ENCODE assay signal across 8 cellular contexts in the genomic region with DNA sequence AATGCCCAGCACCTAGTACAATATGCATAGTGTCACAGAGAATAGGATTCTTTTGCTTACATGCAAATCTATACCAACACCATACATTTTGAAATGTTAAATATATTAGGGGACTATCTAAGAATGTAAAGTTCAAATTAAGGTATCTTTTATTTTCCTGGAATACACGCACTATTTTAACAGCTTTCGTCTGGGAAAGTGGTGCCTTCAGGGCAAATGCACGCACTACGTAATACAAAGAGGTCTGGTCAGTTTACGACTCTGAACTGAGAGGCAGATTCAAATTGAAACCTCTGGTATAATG. TPM values are rescaled to one million over a fixed set of nuclear protein-coding genes. Genes with fewer than 3 reads are reported as not detected.
DNase-seq lines count a peak whose midpoint lies in the region; ATAC-seq, FAIRE-seq and TF ChIP-seq lines count a peak whose summit lies in the region.

No MANE protein-coding gene starts in this region.

- H3K9me3 Mint-ChIP-seq in CD8-positive, alpha-beta T cell, result no peaks in the 10 kb centered on the region

- no peak overlapping the region for H2AFZ ChIP-seq in endothelial cell of umbilical vein (ENCODE audit: low read depth, low read length)

- H3K4me1 ChIP-seq in CD8-positive, alpha-beta T cell (ENCODE audit: insufficient read depth, low read length), result peaks cover 43% of the 10 kb centered on the region
- H3K4me1 ChIP-seq in endothelial cell of umbilical vein (ENCODE audit: control insufficient read depth, extremely low read depth, insufficient read depth, low read length) (peaks cover 38% of the 10 kb centered on the region), ovary (ENCODE audit: insufficient read depth) (peaks cover 4% of the 10 kb centered on the region)

- no peaks in the 10 kb centered on the region for H3K9me3 ChIP-seq in CD8-positive, alpha-beta T cell (ENCODE audit: low read length)
- H3K9me3 ChIP-seq in KOPT-K1 (ENCODE audit: insufficient read depth, low read length, poor library complexity, severe bottlenecking) (no peaks in the 10 kb centered on the region), endothelial cell of umbilical vein (replicated peaks; ENCODE audit: control insufficient read depth, insufficient read depth, low read length) (no peaks in the 10 kb centered on the region), ovary (no peaks in the 10 kb centered on the region)

- H3K27ac Mint-ChIP-seq in CD8-positive, alpha-beta T cell, result no peak overlapping the region

- no peak for TF ChIP-seq EP300 in ovary (IDR thresholded peaks at IDR 0.05)

- H3K36me3 Mint-ChIP-seq in CD8-positive, alpha-beta T cell, result peaks cover 29% of the 10 kb centered on the region

- peak overlapping the region; percentile 98 for H3K27ac ChIP-seq in CD8-positive, alpha-beta T cell (ENCODE audit: low read depth, low read length)
- peak overlapping the region; percentile 98 for H3K27ac ChIP-seq in KOPT-K1 (ENCODE audit: low read depth, low read length, poor library complexity, severe bottlenecking)
- peak overlapping the region; percentile 100 for H3K27ac ChIP-seq in endothelial cell of umbilical vein (ENCODE audit: insufficient read depth, low read depth, low read length)
- peak overlapping the region; percentile 84 to 93 for H3K27ac ChIP-seq in ovary

- H3K27me3 ChIP-seq in CD8-positive, alpha-beta T cell (ENCODE audit: insufficient read depth, low read length), result no peaks in the 10 kb centered on the region
- H3K27me3 ChIP-seq in endothelial cell of umbilical vein (ENCODE audit: control insufficient read depth in 2 of 2, insufficient read depth in 2 of 2, low read length in 2 of 2) (no peaks in the 10 kb centered on the region), ovary (no peaks in the 10 kb centered on the region)

- WGBS in ovary, 3 donors, result 0 to 1% (median 0%) methylated on average over 5 of the region's 5 CpGs

- intact Hi-C loops in CD8-positive, alpha-beta T cell (cut with DNase I, micrococcal nuclease), result loop anchor here (2.0 to 10.0 kb wide), 7 partner anchors 134 to 763 kb away; a partner anchor contains a TSS
- intact Hi-C loops in endothelial cell of umbilical vein (cut with micrococcal nuclease), result loop anchor here (2.0 kb wide), 1 partner anchor 67 kb away; a partner anchor contains a TSS
- intact Hi-C loops in ovary (cut with DNase I), result loop anchor here in 1 of 4 donors (2.0 kb wide), 1 partner anchor 27 kb away; a partner anchor contains a TSS

- no peak for TF ChIP-seq CTCF in CD8-positive, alpha-beta T cell (IDR thresholded peaks at IDR 0.05)
- TF ChIP-seq CTCF in endothelial cell of umbilical vein (IDR thresholded peaks at IDR 0.05; ENCODE audit: extremely low read depth in 1 of 2, insufficient read depth in 1 of 2, low read depth in 1 of 2, low read length in 2 of 2) (no peak), ovary (IDR thresholded peaks at IDR 0.05) (no peak)

- no peaks in the 10 kb centered on the region for H3K9me1 ChIP-seq in endothelial cell of umbilical vein (replicated peaks; ENCODE audit: control insufficient read depth, extremely low read depth, insufficient read depth, low read length)

- peaks cover 3% of the 10 kb centered on the region for H3K36me3 ChIP-seq in CD8-positive, alpha-beta T cell (ENCODE audit: insufficient read depth, low read length)
- H3K36me3 ChIP-seq in KOPT-K1 (ENCODE audit: insufficient read depth, low read length) (peaks cover 55% of the 10 kb centered on the region), endothelial cell of umbilical vein (ENCODE audit: control insufficient read depth in 2 of 2, extremely low read depth in 1 of 2, insufficient read depth in 2 of 2, low read length in 2 of 2) (peaks cover 0 to 2% of the 10 kb centered on the region in 2 experiments), ovary (no peaks in the 10 kb centered on the region)

- ATAC-seq in CD8-positive, alpha-beta T cell, result no peak
- ATAC-seq in GM21786 (IDR thresholded peaks at IDR 0.05; ENCODE audit: unreplicated experiment), result no peak

- peaks cover 95% of the 10 kb centered on the region for H3K79me2 ChIP-seq in endothelial cell of umbilical vein (ENCODE audit: control insufficient read depth, insufficient read depth, low read length)

- CTCF ChIA-PET in CD8-positive, alpha-beta T cell (lab: Charles Lee), result interaction anchor here (0.9 to 1.8 kb wide), 5 partner anchors 10 to 69 kb away, joined by 4 to 14 read pairs (median 5); a partner anchor contains a TSS
- CTCF ChIA-PET in endothelial cell of umbilical vein (lab: Charles Lee), result interaction anchor here (0.8 to 4.4 kb wide), 8 partner anchors 10 to 629 kb away, joined by 3 to 70 read pairs (median 3); a partner anchor contains a TSS

- peak overlapping the region; percentile 85 for H3K4me2 ChIP-seq in endothelial cell of umbilical vein (ENCODE audit: insufficient read depth, low read length)

- BruUV-seq in endothelial cell of umbilical vein (replicated peaks; lab: Mats Ljungman, UMichigan), result no TSS peak

- no peak for FAIRE-seq in endothelial cell of umbilical vein (lab: Jason Lieb, UNC)

- dilution Hi-C loops in endothelial cell of umbilical vein (cut with MboI; ENCODE audit: extremely low pct_ligation_motif_present, low sequenced_read_pairs), result no loop called here

- H3K4me1 Mint-ChIP-seq in CD8-positive, alpha-beta T cell (ENCODE audit: low read depth), result peaks cover 48% of the 10 kb centered on the region

- H3K4me3 ChIP-seq in CD8-positive, alpha-beta T cell (ENCODE audit: low read depth, low read length), result peak overlapping the region; percentile 88
- H3K4me3 ChIP-seq in endothelial cell of umbilical vein (replicated peaks in 1 of 3; ENCODE audit: insufficient read depth in 1 of 3, low read depth in 1 of 3, low read length in 3 of 3), result peak overlapping the region; percentile 43 to 100 (median 95)
- peak overlapping the region; percentile 60 for H3K4me3 ChIP-seq in ovary

- DNase-seq in CD8-positive, alpha-beta T cell, result no peak
- DNase-seq in endothelial cell of umbilical vein (ENCODE audit: low read depth, low spot score), result no peak
- no peak for DNase-seq in ovary
- DNase-seq in activated naive CD4-positive, alpha-beta T cell (lab: John Stamatoyannopoulos, UW), result no peak
- no peak for DNase-seq in NCI-H2029 (lab: John Stamatoyannopoulos, UW)
- no peak for DNase-seq in amniotic stem cell (lab: John Stamatoyannopoulos, UW)

- TF ChIP-seq POLR2A in endothelial cell of umbilical vein (IDR thresholded peaks at IDR 0.05; ENCODE audit: low read depth, low read length) (no peak), ovary (IDR thresholded peaks at IDR 0.05) (no peak)

- H3K9ac ChIP-seq in endothelial cell of umbilical vein (replicated peaks; ENCODE audit: extremely low read depth, insufficient read depth, low read length), result peak overlapping the region; percentile 100

- H4K20me1 ChIP-seq in endothelial cell of umbilical vein (replicated peaks; ENCODE audit: control insufficient read depth, extremely low read depth, insufficient read depth, low read length), result peaks cover 10% of the 10 kb centered on the region

- no peak overlapping the region for H3K4me3 Mint-ChIP-seq in CD8-positive, alpha-beta T cell

- POLR2A ChIA-PET in CD8-positive, alpha-beta T cell (lab: Charles Lee), result interaction anchor here (0.8 to 5.4 kb wide), 12 partner anchors 9 to 672 kb away, joined by 3 to 148 read pairs (median 6); a partner anchor contains a TSS
- POLR2A ChIA-PET in endothelial cell of umbilical vein (lab: Charles Lee), result interaction anchor here (0.5 to 4.7 kb wide), 5 partner anchors 27 to 136 kb away, joined by 4 to 122 read pairs (median 6); a partner anchor contains a TSS

- no peaks in the 10 kb centered on the region for H3K27me3 Mint-ChIP-seq in CD8-positive, alpha-beta T cell (ENCODE audit: low read depth)

TF ChIP-seq in endothelial cell of umbilical vein, 7 proteins besides CTCF, POLR2A, EP300 and RAD21:
- TF ChIP-seq JUN (IDR thresholded peaks at IDR 0.05; ENCODE audit: borderline replicate concordance, insufficient read depth, insufficient read length, low read depth) (no peak), GATA2 (IDR thresholded peaks at IDR 0.05; ENCODE audit: insufficient read depth, insufficient read length, low read depth, low read length) (no peak), EZH2 (IDR thresholded peaks at IDR 0.05; ENCODE audit: borderline replicate concordance, low read depth, low read length, severe bottlenecking) (no peak), MYC (IDR thresholded peaks at IDR 0.05; ENCODE audit: low read depth, low read length) (no peak), POLR2AphosphoS5 (IDR thresholded peaks at IDR 0.05; ENCODE audit: insufficient read depth, low read depth, low read length) (no peak), FOS (IDR thresholded peaks at IDR 0.05; ENCODE audit: borderline replicate concordance, insufficient read depth, low read length) (no peak)
- TF ChIP-seq, protein P1, sequence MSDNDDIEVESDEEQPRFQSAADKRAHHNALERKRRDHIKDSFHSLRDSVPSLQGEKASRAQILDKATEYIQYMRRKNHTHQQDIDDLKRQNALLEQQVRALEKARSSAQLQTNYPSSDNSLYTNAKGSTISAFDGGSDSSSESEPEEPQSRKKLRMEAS (IDR thresholded peaks at IDR 0.05; ENCODE audit: insufficient read depth, insufficient read length), result no peak

RNA-seq across cellular contexts. Expression of a gene that starts 0.9 kb away (rescaled TPM):
- 100 to 1,000 TPM; 212 to 217 TPM for total RNA-seq in CD8-positive, alpha-beta T cell
- total RNA-seq in endothelial cell of umbilical vein (163 and 166 TPM in 2 replicates), ovary (100 to 1,000 TPM in 5 of 7 donors, 10 to 100 TPM in 2; 95.6 to 169 (median 149) TPM)
- polyA plus RNA-seq in endothelial cell of umbilical vein (112 and 124 TPM in 2 replicates), ovary (100 to 1,000 TPM in 1 of 2 donors, 10 to 100 TPM in 1; 78.8 to 106 TPM)
- polyA plus RNA-seq in endothelial cell of umbilical vein (2011; cell fraction: cytosol; rRNA removed), result 71.6 and 78.3 TPM in 2 replicates
- polyA plus RNA-seq in endothelial cell of umbilical vein (2011; cell fraction: nucleus; rRNA removed), result 270 and 402 TPM in 2 replicates
- polyA plus RNA-seq in endothelial cell of umbilical vein (2012), result 74.7 and 115 TPM in 2 replicates
- polyA minus RNA-seq in endothelial cell of umbilical vein, result 175 and 196 TPM in 2 replicates
- 130 TPM for polyA minus RNA-seq in endothelial cell of umbilical vein (2011; cell fraction: cytosol; rRNA and poly(A)+ RNA removed)
- polyA minus RNA-seq in endothelial cell of umbilical vein (2011; cell fraction: nucleus; rRNA and poly(A)+ RNA removed), result 280 and 344 TPM in 2 replicates

RNA-seq across cellular contexts. Expression of a gene that starts 26.8 kb away (rescaled TPM):
- total RNA-seq in CD8-positive, alpha-beta T cell, result 10 to 100 TPM; 13.3 to 13.4 TPM
- 122 and 136 TPM in 2 replicates for total RNA-seq in endothelial cell of umbilical vein
- polyA plus RNA-seq in endothelial cell of umbilical vein, result 20.1 and 30.4 TPM in 2 replicates
- 44.1 and 50.8 TPM in 2 replicates for polyA plus RNA-seq in endothelial cell of umbilical vein (2011; cell fraction: cytosol; rRNA removed)
- polyA plus RNA-seq in endothelial cell of umbilical vein (2011; cell fraction: nucleus; rRNA removed), result 39.8 and 53.7 TPM in 2 replicates
- 145 and 153 TPM in 2 replicates for polyA plus RNA-seq in endothelial cell of umbilical vein (2012)
- 71.8 and 78.2 TPM in 2 replicates for polyA minus RNA-seq in endothelial cell of umbilical vein
- polyA minus RNA-seq in endothelial cell of umbilical vein (2011; cell fraction: cytosol; rRNA and poly(A)+ RNA removed), result 6.7 TPM
- polyA minus RNA-seq in endothelial cell of umbilical vein (2011; cell fraction: nucleus; rRNA and poly(A)+ RNA removed), result 45.6 and 48.5 TPM in 2 replicates
- 10 to 100 TPM; 20.2 to 48.6 (median 23.8) TPM for total RNA-seq in ovary
- 10 to 100 TPM; 18.7 to 33.9 TPM for polyA plus RNA-seq in ovary
